In genomic region chr21:38985423-38986378, GRCh38 we compare ENCODE assay signal across 9 cellular contexts.
DNase-seq lines count a peak whose midpoint lies in the region; ATAC-seq and TF ChIP-seq lines count a peak whose summit lies in the region.
"Had no signal": no experiment of that assay in that cellular context is flagged by ENCODE, and none has a peak within 500 bp of the region (broad histone marks: within the 10 kb centered on the region; RNA-seq: fewer than 3 reads in every experiment).

No MANE protein-coding gene starts in this region.

- H3F3A ChIP-seq in DOHH2 (ENCODE audit: control insufficient read depth, insufficient read depth): no peaks in the 10 kb centered on the region

- H3K27ac ChIP-seq in DOHH2 (ENCODE audit: low read depth, low read length): no peak overlapping the region

- no peaks in the 10 kb centered on the region for H4K20me1 ChIP-seq in DOHH2 (ENCODE audit: control insufficient read depth, insufficient read depth, low read depth, low read length)

- H3K9me2 ChIP-seq in DOHH2 (replicated peaks; ENCODE audit: control insufficient read depth, low read length): no peaks in the 10 kb centered on the region

- H3K9ac ChIP-seq in adipocyte (ENCODE audit: low read length): peak overlapping the region; percentile 19

- peaks cover 55% of the 10 kb centered on the region for H3K27me3 ChIP-seq in DOHH2 (ENCODE audit: control insufficient read depth, low read length)
- peaks cover 45% of the 10 kb centered on the region for H3K27me3 ChIP-seq in adipocyte (replicated peaks; ENCODE audit: control insufficient read depth, insufficient read depth, low read length)
- no peaks in the 10 kb centered on the region for H3K27me3 ChIP-seq in H7 (ENCODE audit: control insufficient read depth, insufficient read depth, low read length)

- DNase-seq in NOMO-1 treated with DMSO at 0.1 percent for 48 hours (lab: John Stamatoyannopoulos, UW; ENCODE audit: unreplicated experiment) (peak; percentile 68), adipocyte (ENCODE audit: low read depth) (peak; percentile 98), left lobe of liver (ENCODE audit: low spot score) (no peak), H7 (no peak), HuH-7.5 (ENCODE audit: low spot score) (no peak)
- DNase-seq in stimulated activated CD8-positive, alpha-beta memory T cell treated with anti-CD3 and anti-CD28 coated beads, Interleukin-4, amount 100 ng/mL, for 24 hours (ENCODE audit: low read depth): peak; percentile 53
- DNase-seq: naive thymus-derived CD8-positive, alpha-beta T cell had no signal

- H3K4me1 ChIP-seq in DOHH2 (ENCODE audit: control insufficient read depth, low read length): peaks cover 25% of the 10 kb centered on the region
- peaks cover 46% of the 10 kb centered on the region for H3K4me1 ChIP-seq in adipocyte (ENCODE audit: control insufficient read depth, insufficient read depth, low read length)

- ATAC-seq in HG03432 (IDR thresholded peaks at IDR 0.05; ENCODE audit: unreplicated experiment): peak; percentile 69
- peak; percentile 48 for ATAC-seq in left lobe of liver

- no peaks in the 10 kb centered on the region for H3K36me3 ChIP-seq in DOHH2 (ENCODE audit: control insufficient read depth, low read length)
- no peaks in the 10 kb centered on the region for H3K36me3 ChIP-seq in adipocyte (ENCODE audit: control insufficient read depth, insufficient read depth, low read length, severe bottlenecking)
- H3K36me3 ChIP-seq in H7 (replicated peaks; ENCODE audit: control insufficient read depth, insufficient read depth, low read length): no peaks in the 10 kb centered on the region

- no peaks in the 10 kb centered on the region for H3K79me2 ChIP-seq in DOHH2 (ENCODE audit: control insufficient read depth, low read length)

- no peak for TF ChIP-seq CTCF in DOHH2 (IDR thresholded peaks at IDR 0.05; ENCODE audit: low read depth, low read length, poor library complexity, severe bottlenecking)

- peak overlapping the region; percentile 12; the same call in 1 of the 2 replicates for H3K4me2 ChIP-seq in DOHH2 (ENCODE audit: low read length)

- no peaks in the 10 kb centered on the region for H3K9me3 ChIP-seq in DOHH2 (ENCODE audit: control insufficient read depth, insufficient read depth, low read length)
- no peaks in the 10 kb centered on the region for H3K9me3 ChIP-seq in adipocyte (ENCODE audit: control insufficient read depth, low read length)

- H3K4me3 ChIP-seq in DOHH2 (ENCODE audit: low read length) (no peak overlapping the region), adipocyte (ENCODE audit: low read length) (peak overlapping the region; percentile 55), H7 (ENCODE audit: insufficient read depth, low read depth, low read length) (no peak overlapping the region)

Comparison
In these comparisons a context has a peak if more than half of its experiments do, and no peak if none do; other contexts are left out.
1. DNase-seq: peak in NOMO-1 treated with DMSO at 0.1 percent for 48 hours (single experiment), adipocyte (single experiment) and stimulated activated CD8-positive, alpha-beta memory T cell treated with anti-CD3 and anti-CD28 coated beads, Interleukin-4, amount 100 ng/mL, for 24 hours (single experiment); none in left lobe of liver (single experiment), H7 (single experiment) and HuH-7.5 (single experiment).